ENCODE assay signal across 22 cellular contexts in genomic region chr11:99505831-99506230, GRCh38.
"Had no signal": no experiment of that assay in that cellular context is flagged by ENCODE, and none has a peak within 500 bp of the region (broad histone marks: within the 10 kb centered on the region; RNA-seq: fewer than 3 reads in every experiment).

No MANE protein-coding gene starts in this region.

- H3K4me3 Mint-ChIP-seq: activated CD8-positive, alpha-beta T cell treated with anti-CD3 and anti-CD28 coated beads for 36 hours; activated T-cell treated with anti-CD3 and anti-CD28 coated beads, Interleukin-2, amount 50 U/mL, for 4 hours; activated T-helper 17 cell treated with anti-CD3 and anti-CD28 coated beads, Interleukin-2, amount 50 U/mL, for 72 hours; nephron; type B pancreatic cell had no signal

- H3K27me3 ChIP-seq: body of pancreas, gastroesophageal sphincter, testis, uterus had no signal

- H3K4me1 ChIP-seq: body of pancreas, gastroesophageal sphincter, testis, uterus had no signal

- H3K9me3 Mint-ChIP-seq: nephron, type B pancreatic cell had no signal

- H3K27ac ChIP-seq: body of pancreas, gastroesophageal sphincter, testis, uterus had no signal

- H3K27me3 Mint-ChIP-seq: activated CD8-positive, alpha-beta T cell treated with anti-CD3 and anti-CD28 coated beads for 36 hours; activated T-helper 17 cell treated with anti-CD3 and anti-CD28 coated beads, Interleukin-2, amount 50 U/mL, for 72 hours; type B pancreatic cell had no signal

- H3K4me3 ChIP-seq: body of pancreas, gastroesophageal sphincter, testis, uterus had no signal

- ATAC-seq: activated CD8-positive, alpha-beta T cell treated with anti-CD3 and anti-CD28 coated beads for 36 hours; activated naive CD4-positive, alpha-beta T cell treated with anti-CD3 and anti-CD28 coated beads, Interleukin-2, amount 50 U/mL, for 72 hours; activated T-cell treated with anti-CD3 and anti-CD28 coated beads, Interleukin-2, amount 50 U/mL, for 4 hours; activated T-helper 17 cell treated with anti-CD3 and anti-CD28 coated beads, Interleukin-2, amount 50 U/mL, for 72 hours; body of pancreas; gastroesophageal sphincter; stimulated activated naive CD8-positive, alpha-beta T cell treated with anti-CD3 and anti-CD28 coated beads, Interleukin-15, Interleukin-2, amounts not matched to agents 100 U/mL and 50 U/mL, for 24 hours had no signal

- H3K36me3 ChIP-seq: gastroesophageal sphincter, uterus had no signal

- H3K27ac Mint-ChIP-seq: activated CD8-positive, alpha-beta T cell treated with anti-CD3 and anti-CD28 coated beads for 36 hours; activated naive CD4-positive, alpha-beta T cell treated with anti-CD3 and anti-CD28 coated beads, Interleukin-2, amount 50 U/mL, for 72 hours; activated T-helper 17 cell treated with anti-CD3 and anti-CD28 coated beads, Interleukin-2, amount 50 U/mL, for 72 hours; type B pancreatic cell had no signal

- H3K9me3 ChIP-seq: body of pancreas, gastroesophageal sphincter, testis, uterus had no signal

- H3K4me1 Mint-ChIP-seq: activated T-helper 17 cell treated with anti-CD3 and anti-CD28 coated beads, Interleukin-2, amount 50 U/mL, for 72 hours had no signal

- DNase-seq: activated CD4-positive, alpha-beta T cell treated with anti-CD3 and anti-CD28 coated beads for 1 hour; activated CD4-positive, alpha-beta T cell treated with anti-CD3 and anti-CD28 coated beads, Interleukin-2, amount 50 U/mL, for 1 hour; activated CD8-positive, alpha-beta T cell treated with anti-CD3 and anti-CD28 coated beads for 36 hours; activated gamma-delta T cell treated with Interleukin-2 at 50 U/mL for 16 hours; activated T-cell treated with anti-CD3 and anti-CD28 coated beads, Interleukin-2, amount 50 U/mL, for 4 hours; body of pancreas; cortex of kidney; hippocampal formation; left cardiac atrium; mammary epithelial cell; retina; stimulated activated CD4-positive, alpha-beta T cell treated with anti-CD3 and anti-CD28 coated beads, Interleukin-12 subunit alpha, Interleukin-12 subunit beta, amount 100 ng/mL, for 4 hours; stimulated activated CD4-positive, alpha-beta T cell treated with anti-CD3 and anti-CD28 coated beads, Interleukin-4, amount 100 ng/mL, for 1 hour; stimulated activated naive CD8-positive, alpha-beta T cell treated with anti-CD3 and anti-CD28 coated beads, Interleukin-15, Interleukin-2, amounts not matched to agents 100 U/mL and 50 U/mL, for 24 hours; T-helper 2 cell; testis; uterus had no signal

- H3K36me3 Mint-ChIP-seq: activated naive CD4-positive, alpha-beta T cell treated with anti-CD3 and anti-CD28 coated beads, Interleukin-2, amount 50 U/mL, for 72 hours; type B pancreatic cell had no signal
